1 cellular context compared by ENCODE assay signal in genomic region chr5:36239370-36240293, GRCh38.
TF ChIP-seq lines count a peak whose summit lies in the region.

No MANE protein-coding gene starts in this region.

TF ChIP-seq in HepG2, 621 proteins besides CTCF, POLR2A, EP300 and RAD21 (continued from another document and continues in another):
- TF ChIP-seq CHD2 (IDR thresholded peaks at IDR 0.05; ENCODE audit: low read depth, low read length): no peak
- TF ChIP-seq ZNF3 (CRISPR knock-in tag; IDR thresholded peaks at IDR 0.05): no peak
- TF ChIP-seq HHEX (CRISPR knock-in tag; IDR thresholded peaks at IDR 0.05): peak; percentile 59; the same call in 1 of the 2 replicates
- TF ChIP-seq NONO (IDR thresholded peaks at IDR 0.05): no peak
- no peak; the same call in 1 of the 2 replicates for TF ChIP-seq NONO (CRISPR knock-in tag; conservative IDR thresholded peaks at IDR 0.05)
- no peak for TF ChIP-seq ZBTB49 (CRISPR knock-in tag; IDR thresholded peaks at IDR 0.05; ENCODE audit: borderline replicate concordance)
- TF ChIP-seq XBP1 (CRISPR knock-in tag; IDR thresholded peaks at IDR 0.05): 0 out of 2 replicates have a peak, but pooled peaks have one; percentile 57
- peak; percentile 38; the same call in 1 of the 2 replicates for TF ChIP-seq HOXA3 (CRISPR knock-in tag; IDR thresholded peaks at IDR 0.05)
- TF ChIP-seq ZSCAN20 (CRISPR knock-in tag; IDR thresholded peaks at IDR 0.05; ENCODE audit: borderline replicate concordance): 0 out of 2 replicates have a peak, but pooled peaks have one; percentile 32
- no peak for TF ChIP-seq KLF6 (CRISPR knock-in tag; IDR thresholded peaks at IDR 0.05)
- TF ChIP-seq KAT8 (CRISPR knock-in tag; IDR thresholded peaks at IDR 0.05): peak; percentile 66; the same call in 1 of the 2 replicates
- TF ChIP-seq ZNF431 (CRISPR knock-in tag; IDR thresholded peaks at IDR 0.05; ENCODE audit: borderline replicate concordance, low read depth): no peak
- peak; percentile 65; the same call in 1 of the 2 replicates for TF ChIP-seq SIX4 (CRISPR knock-in tag; IDR thresholded peaks at IDR 0.05)
- TF ChIP-seq ZNF740 (CRISPR knock-in tag; IDR thresholded peaks at IDR 0.05): no peak
- peak; percentile 82; the same call in 1 of the 2 replicates for TF ChIP-seq NFIC (IDR thresholded peaks at IDR 0.05; ENCODE audit: low read length)
- TF ChIP-seq TCF7L2 (IDR thresholded peaks at IDR 0.05; ENCODE audit: low read depth, low read length): peak; percentile 85
- TF ChIP-seq SMAD3 (CRISPR knock-in tag; IDR thresholded peaks at IDR 0.05): peak; percentile 81
- 0 out of 2 replicates have a peak, but pooled peaks have one; percentile 59 for TF ChIP-seq ZMYM4 (CRISPR knock-in tag; IDR thresholded peaks at IDR 0.05)
- no peak for TF ChIP-seq ZNF430 (CRISPR knock-in tag; IDR thresholded peaks at IDR 0.05)
- TF ChIP-seq SOX5 (CRISPR knock-in tag; IDR thresholded peaks at IDR 0.05; ENCODE audit: borderline replicate concordance): peak; percentile 73
- no peak for TF ChIP-seq SOX13 (IDR thresholded peaks at IDR 0.05)
- peak in 1 of 2 experiments; percentile 77; a peak in 2 of 4 replicates for TF ChIP-seq SOX13 (CRISPR knock-in tag; conservative IDR thresholded peaks at IDR 0.05 in 1 of 2, IDR thresholded peaks at IDR 0.05 in 1 of 2)
- no peak for TF ChIP-seq KLF12 (CRISPR knock-in tag; IDR thresholded peaks at IDR 0.05; ENCODE audit: borderline replicate concordance)
- TF ChIP-seq ZNF788 (CRISPR knock-in tag; IDR thresholded peaks at IDR 0.05; ENCODE audit: borderline replicate concordance): no peak
- peak; percentile 25; the same call in 1 of the 2 replicates for TF ChIP-seq ZNF556 (CRISPR knock-in tag; IDR thresholded peaks at IDR 0.05; ENCODE audit: borderline replicate concordance)
- peak; percentile 36; the same call in 1 of the 2 replicates for TF ChIP-seq NR2C2 (CRISPR knock-in tag; IDR thresholded peaks at IDR 0.05; ENCODE audit: borderline replicate concordance)
- peak; percentile 87 for TF ChIP-seq CREM (IDR thresholded peaks at IDR 0.05)
- no peak for TF ChIP-seq CREM (CRISPR knock-in tag; IDR thresholded peaks at IDR 0.05)
- TF ChIP-seq FOXA1 (IDR thresholded peaks at IDR 0.05): peak; percentile 52
- TF ChIP-seq FOXA1 (CRISPR knock-in tag; IDR thresholded peaks at IDR 0.05): peak; percentile 81
- TF ChIP-seq NCOA2 (CRISPR knock-in tag; IDR thresholded peaks at IDR 0.05): peak; percentile 90
- no peak for TF ChIP-seq SOX6 (IDR thresholded peaks at IDR 0.05)
- TF ChIP-seq SOX6 (CRISPR knock-in tag; IDR thresholded peaks at IDR 0.05): peak; percentile 85
- no peak for TF ChIP-seq TCF12 (IDR thresholded peaks at IDR 0.05)
- TF ChIP-seq TCF12 (CRISPR knock-in tag; IDR thresholded peaks at IDR 0.05): peak; percentile 52; the same call in 1 of the 2 replicates
- TF ChIP-seq, protein P1, sequence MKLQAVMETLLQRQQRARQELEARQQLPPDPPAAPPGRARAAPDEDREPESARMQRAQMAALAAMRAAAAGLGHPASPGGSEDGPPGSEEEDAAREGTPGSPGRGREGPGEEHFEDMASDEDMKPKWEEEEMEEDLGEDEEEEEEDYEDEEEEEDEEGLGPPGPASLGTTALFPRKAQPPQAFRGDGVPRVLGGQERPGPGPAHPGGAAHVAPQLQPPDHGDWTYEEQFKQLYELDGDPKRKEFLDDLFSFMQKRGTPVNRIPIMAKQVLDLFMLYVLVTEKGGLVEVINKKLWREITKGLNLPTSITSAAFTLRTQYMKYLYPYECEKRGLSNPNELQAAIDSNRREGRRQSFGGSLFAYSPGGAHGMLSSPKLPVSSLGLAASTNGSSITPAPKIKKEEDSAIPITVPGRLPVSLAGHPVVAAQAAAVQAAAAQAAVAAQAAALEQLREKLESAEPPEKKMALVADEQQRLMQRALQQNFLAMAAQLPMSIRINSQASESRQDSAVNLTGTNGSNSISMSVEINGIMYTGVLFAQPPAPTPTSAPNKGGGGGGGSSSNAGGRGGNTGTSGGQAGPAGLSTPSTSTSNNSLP (IDR thresholded peaks at IDR 0.05; ENCODE audit: low read depth, low read length): peak; percentile 61; the same call in 1 of the 2 replicates
- TF ChIP-seq, protein P2, sequence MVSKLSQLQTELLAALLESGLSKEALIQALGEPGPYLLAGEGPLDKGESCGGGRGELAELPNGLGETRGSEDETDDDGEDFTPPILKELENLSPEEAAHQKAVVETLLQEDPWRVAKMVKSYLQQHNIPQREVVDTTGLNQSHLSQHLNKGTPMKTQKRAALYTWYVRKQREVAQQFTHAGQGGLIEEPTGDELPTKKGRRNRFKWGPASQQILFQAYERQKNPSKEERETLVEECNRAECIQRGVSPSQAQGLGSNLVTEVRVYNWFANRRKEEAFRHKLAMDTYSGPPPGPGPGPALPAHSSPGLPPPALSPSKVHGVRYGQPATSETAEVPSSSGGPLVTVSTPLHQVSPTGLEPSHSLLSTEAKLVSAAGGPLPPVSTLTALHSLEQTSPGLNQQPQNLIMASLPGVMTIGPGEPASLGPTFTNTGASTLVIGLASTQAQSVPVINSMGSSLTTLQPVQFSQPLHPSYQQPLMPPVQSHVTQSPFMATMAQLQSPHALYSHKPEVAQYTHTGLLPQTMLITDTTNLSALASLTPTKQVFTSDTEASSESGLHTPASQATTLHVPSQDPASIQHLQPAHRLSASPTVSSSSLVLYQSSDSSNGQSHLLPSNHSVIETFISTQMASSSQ (IDR thresholded peaks at IDR 0.05; ENCODE audit: low read depth): 0 out of 2 replicates have a peak, but pooled peaks have one; percentile 46
- TF ChIP-seq, protein P2 (CRISPR knock-in tag; IDR thresholded peaks at IDR 0.05; ENCODE audit: borderline replicate concordance): peak; percentile 60; the same call in 1 of the 2 replicates
- TF ChIP-seq ZNF18 (CRISPR knock-in tag; IDR thresholded peaks at IDR 0.05; ENCODE audit: insufficient replicate concordance): peak; percentile 41
- peak; percentile 57 for TF ChIP-seq NR2F2 (IDR thresholded peaks at IDR 0.05; ENCODE audit: borderline replicate concordance, low read depth)
- peak; percentile 95 for TF ChIP-seq TCF7 (IDR thresholded peaks at IDR 0.05; ENCODE audit: low read depth)
- peak; percentile 60; the same call in 1 of the 2 replicates for TF ChIP-seq ZBTB25 (CRISPR knock-in tag; IDR thresholded peaks at IDR 0.05)
- no peak for TF ChIP-seq ZNF646 (CRISPR knock-in tag; IDR thresholded peaks at IDR 0.05)
- TF ChIP-seq ZC3H13 (CRISPR knock-in tag; IDR thresholded peaks at IDR 0.05): no peak
- no peak for TF ChIP-seq ADNP (CRISPR knock-in tag; IDR thresholded peaks at IDR 0.05)
- TF ChIP-seq STAT5B (CRISPR knock-in tag; IDR thresholded peaks at IDR 0.05): no peak
- TF ChIP-seq NFIB (CRISPR knock-in tag; IDR thresholded peaks at IDR 0.05; ENCODE audit: borderline replicate concordance): no peak
- peak; percentile 92 for TF ChIP-seq BCL6 (CRISPR knock-in tag; IDR thresholded peaks at IDR 0.05)
- TF ChIP-seq, protein P3, sequence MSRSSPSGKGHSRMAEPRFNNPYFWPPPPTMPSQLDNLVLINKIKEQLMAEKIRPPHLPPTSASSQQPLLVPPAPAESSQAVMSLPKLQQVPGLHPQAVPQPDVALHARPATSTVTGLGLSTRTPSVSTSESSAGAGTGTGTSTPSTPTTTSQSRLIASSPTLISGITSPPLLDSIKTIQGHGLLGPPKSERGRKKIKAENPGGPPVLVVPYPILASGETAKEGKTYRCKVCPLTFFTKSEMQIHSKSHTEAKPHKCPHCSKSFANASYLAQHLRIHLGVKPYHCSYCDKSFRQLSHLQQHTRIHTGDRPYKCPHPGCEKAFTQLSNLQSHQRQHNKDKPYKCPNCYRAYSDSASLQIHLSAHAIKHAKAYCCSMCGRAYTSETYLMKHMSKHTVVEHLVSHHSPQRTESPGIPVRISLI (CRISPR knock-in tag; IDR thresholded peaks at IDR 0.05; ENCODE audit: borderline replicate concordance): peak; percentile 85; the same call in 1 of the 2 replicates
